9 cellular contexts compared by ENCODE assay signal in the genomic region with DNA sequence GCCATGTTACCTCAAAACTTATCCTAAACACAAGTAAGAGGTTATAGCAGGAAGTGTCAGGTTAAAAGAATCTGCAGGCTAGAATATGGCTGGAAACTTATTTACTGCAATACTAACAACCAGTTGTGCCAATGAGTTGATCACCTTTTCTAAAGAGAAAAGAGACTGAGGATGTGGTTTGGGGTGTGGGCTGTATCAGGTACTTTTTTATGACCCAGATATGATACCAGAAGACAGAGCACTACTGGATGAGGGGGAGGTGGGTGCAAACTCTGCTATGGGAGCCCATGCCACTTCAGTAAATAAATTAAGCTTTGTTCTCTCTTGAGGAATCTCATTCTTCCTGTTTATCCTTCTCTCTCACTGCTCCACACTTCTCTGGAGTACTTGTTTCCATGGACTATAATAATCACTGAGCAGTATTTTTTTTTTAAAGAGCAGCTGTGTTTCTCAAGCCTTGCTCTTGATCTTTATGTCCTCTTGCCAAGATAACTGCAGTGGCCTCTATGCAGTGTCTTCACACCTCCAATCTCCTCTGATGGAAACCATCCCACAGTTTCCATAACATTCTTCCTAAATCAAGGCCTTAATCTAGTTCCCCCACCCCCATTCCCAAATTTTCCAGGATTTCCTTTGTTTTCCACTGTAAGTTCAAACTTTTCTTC. TPM values are rescaled to one million over a fixed set of nuclear protein-coding genes. Genes with fewer than 3 reads are reported as not detected.
A peak's percentile ranks its signal among the peaks of the same experiment; 100 is the strongest.
DNase-seq lines count a peak whose midpoint lies in the region; ATAC-seq and TF ChIP-seq lines count a peak whose summit lies in the region.
"Had no signal": no experiment of that assay in that cellular context is flagged by ENCODE, and none has a peak within 500 bp of the region (broad histone marks: within the 10 kb centered on the region; RNA-seq: fewer than 3 reads in every experiment).

No MANE protein-coding gene starts in this region.

- no peak for TF ChIP-seq CTCF in CD4-positive, alpha-beta T cell (IDR thresholded peaks at IDR 0.05)
- TF ChIP-seq CTCF in activated CD8-positive, alpha-beta T cell treated with anti-CD3 and anti-CD28 coated beads for 36 hours (IDR thresholded peaks at IDR 0.05), result no peak
- TF ChIP-seq CTCF in GM10248 (IDR thresholded peaks at IDR 0.05; ENCODE audit: control extremely low read depth, extremely low read depth, low read depth, missing control alignments), result no peak

- H3K36me3 Mint-ChIP-seq in CD4-positive, alpha-beta T cell (ENCODE audit: low read depth), result peaks cover 7% of the 10 kb centered on the region
- peaks cover 3% of the 10 kb centered on the region for H3K36me3 Mint-ChIP-seq in activated CD8-positive, alpha-beta T cell treated with anti-CD3 and anti-CD28 coated beads for 36 hours (ENCODE audit: low read depth)

- peak; percentile 95 for ATAC-seq in CD4-positive, alpha-beta T cell (ENCODE audit: poor library complexity)
- peak; percentile 89 for ATAC-seq in GM18873 (IDR thresholded peaks at IDR 0.05; ENCODE audit: low FRiP score, unreplicated experiment)
- peak; percentile 84 for ATAC-seq in HG02973 (IDR thresholded peaks at IDR 0.05; ENCODE audit: unreplicated experiment)
- peak; percentile 98 for ATAC-seq in activated CD8-positive, alpha-beta T cell treated with anti-CD3 and anti-CD28 coated beads for 36 hours
- ATAC-seq in GM19397 (IDR thresholded peaks at IDR 0.05; ENCODE audit: unreplicated experiment), result no peak
- no peak for ATAC-seq in esophagus mucosa

- H3K27me3 ChIP-seq in CD4-positive, alpha-beta T cell (ENCODE audit: control insufficient read depth, insufficient read depth, low read length), result no peaks in the 10 kb centered on the region

- POLR2A ChIA-PET in CD4-positive, alpha-beta T cell (lab: Charles Lee), result interaction anchor here (0.8 to 1.8 kb wide), 3 partner anchors 10 to 65 kb away, joined by 3 to 5 read pairs (median 3); no protein-coding TSS in a partner anchor
- POLR2A ChIA-PET in activated CD8-positive, alpha-beta T cell treated with anti-CD3 and anti-CD28 coated beads for 36 hours (lab: Charles Lee), result interaction anchor here (0.6 kb wide), 1 partner anchor 319 kb away, joined by 4 read pairs; no protein-coding TSS in a partner anchor
- POLR2A ChIA-PET in GM10248 (lab: Yijun Ruan, JAX) (no interaction called here), HEK293T (lab: Yijun Ruan, JAX) (no interaction called here)

- H3K9me3 Mint-ChIP-seq in CD4-positive, alpha-beta T cell, result no peaks in the 10 kb centered on the region
- no peaks in the 10 kb centered on the region for H3K9me3 Mint-ChIP-seq in activated CD8-positive, alpha-beta T cell treated with anti-CD3 and anti-CD28 coated beads for 36 hours
- H3K9me3 Mint-ChIP-seq: nephron had no signal

- peak overlapping the region; percentile 65 for H3K4me3 Mint-ChIP-seq in CD4-positive, alpha-beta T cell
- H3K4me3 Mint-ChIP-seq in activated CD8-positive, alpha-beta T cell treated with anti-CD3 and anti-CD28 coated beads for 36 hours, result no peak overlapping the region
- H3K4me3 Mint-ChIP-seq: nephron had no signal

- intact Hi-C loops in CD4-positive, alpha-beta T cell (cut with DNase I, micrococcal nuclease), result loop anchor here (10.0 kb wide), 1 partner anchor 296 kb away; the partner anchor contains the start of gene CERS6 (in 2 of the 2)
- intact Hi-C loops in activated CD8-positive, alpha-beta T cell treated with anti-CD3 and anti-CD28 coated beads for 36 hours (cut with micrococcal nuclease), result no loop called here

- no peaks in the 10 kb centered on the region for H3K9me3 ChIP-seq in CD4-positive, alpha-beta T cell (ENCODE audit: control insufficient read depth, low read length)

- peak overlapping the region; percentile 84 for H3K27ac Mint-ChIP-seq in CD4-positive, alpha-beta T cell
- H3K27ac Mint-ChIP-seq in activated CD8-positive, alpha-beta T cell treated with anti-CD3 and anti-CD28 coated beads for 36 hours, result peak overlapping the region; percentile 78

- peak overlapping the region; percentile 52 for H3K27ac ChIP-seq in CD4-positive, alpha-beta T cell (ENCODE audit: low read depth, low read length)

- H3K27me3 Mint-ChIP-seq in CD4-positive, alpha-beta T cell, result no peaks in the 10 kb centered on the region
- H3K27me3 Mint-ChIP-seq in activated CD8-positive, alpha-beta T cell treated with anti-CD3 and anti-CD28 coated beads for 36 hours, result no peaks in the 10 kb centered on the region

- H3K4me1 Mint-ChIP-seq in CD4-positive, alpha-beta T cell (ENCODE audit: low read depth), result peaks cover 88% of the 10 kb centered on the region
- H3K4me1 Mint-ChIP-seq in activated CD8-positive, alpha-beta T cell treated with anti-CD3 and anti-CD28 coated beads for 36 hours (ENCODE audit: low read depth), result peaks cover 59% of the 10 kb centered on the region

- DNase-seq in CD4-positive, alpha-beta T cell, result peak in 7 of 10 experiments; percentile 6 to 40 (median 14)
- DNase-seq in activated CD8-positive, alpha-beta T cell treated with anti-CD3 and anti-CD28 coated beads for 36 hours, result peak; percentile 74
- DNase-seq in GM10248 (ENCODE audit: extremely low spot score), result no peak
- no peak for DNase-seq in HEK293T (ENCODE audit: extremely low spot score)

- CTCF ChIA-PET in CD4-positive, alpha-beta T cell (lab: Charles Lee), result no interaction called here
- CTCF ChIA-PET in activated CD8-positive, alpha-beta T cell treated with anti-CD3 and anti-CD28 coated beads for 36 hours (lab: Charles Lee), result interaction anchor here (1.0 to 1.3 kb wide), 2 partner anchors 8 to 633 kb away, joined by 3 to 5 read pairs; no protein-coding TSS in a partner anchor
- CTCF ChIA-PET in GM10248 (lab: Yijun Ruan, JAX) (interaction anchor here (1.0 to 2.0 kb wide), 4 partner anchors 13 to 404 kb away, joined by 3 to 7 read pairs (median 4); no protein-coding TSS in a partner anchor), HEK293T (lab: Yijun Ruan, JAX) (no interaction called here)

TF ChIP-seq in HEK293T, 16 proteins besides CTCF, POLR2A, EP300 and RAD21:
- TF ChIP-seq BHLHE40 (IDR thresholded peaks at IDR 0.05; ENCODE audit: borderline replicate concordance) (no peak), ELF4 (IDR thresholded peaks at IDR 0.05) (no peak), FOXA1 (IDR thresholded peaks at IDR 0.05) (no peak)
TF ChIP-seq in HEK293T: peak in this region for 0.

RNA-seq across cellular contexts. Expression of gene NOSTRIN, which starts 51.2 kb away (rescaled TPM):
- total RNA-seq in CD4-positive, alpha-beta T cell, result 1 to 10 TPM in 1 of 2 experiments, under 1 TPM in 1; 0.92 to 1.0 TPM
- total RNA-seq in activated CD8-positive, alpha-beta T cell treated with anti-CD3 and anti-CD28 coated beads for 36 hours, result not detected
- 3.6 TPM for total RNA-seq in esophagus mucosa

Comparison
In these comparisons a context has a peak if more than half of its experiments do, and no peak if none do; other contexts are left out.
1. ATAC-seq: peak in CD4-positive, alpha-beta T cell (single experiment), GM18873 (single experiment), HG02973 (single experiment) and activated CD8-positive, alpha-beta T cell treated with anti-CD3 and anti-CD28 coated beads for 36 hours (single experiment); none in GM19397 (single experiment) and esophagus mucosa (single experiment).
2. DNase-seq: peak in CD4-positive, alpha-beta T cell (7 of 10) and activated CD8-positive, alpha-beta T cell treated with anti-CD3 and anti-CD28 coated beads for 36 hours (single experiment); none in GM10248 (single experiment) and HEK293T (single experiment).
3. CTCF ChIA-PET loops: an anchor here in activated CD8-positive, alpha-beta T cell treated with anti-CD3 and anti-CD28 coated beads for 36 hours (1.0 to 1.3 kb wide) and GM10248 (1.0 to 2.0 kb wide); none called in CD4-positive, alpha-beta T cell and HEK293T.
4. POLR2A ChIA-PET loops: an anchor here in CD4-positive, alpha-beta T cell (0.8 to 1.8 kb wide) and activated CD8-positive, alpha-beta T cell treated with anti-CD3 and anti-CD28 coated beads for 36 hours (0.6 kb wide); none called in GM10248 and HEK293T.